ENCODE assay signal across 24 cellular contexts in the genomic region with DNA sequence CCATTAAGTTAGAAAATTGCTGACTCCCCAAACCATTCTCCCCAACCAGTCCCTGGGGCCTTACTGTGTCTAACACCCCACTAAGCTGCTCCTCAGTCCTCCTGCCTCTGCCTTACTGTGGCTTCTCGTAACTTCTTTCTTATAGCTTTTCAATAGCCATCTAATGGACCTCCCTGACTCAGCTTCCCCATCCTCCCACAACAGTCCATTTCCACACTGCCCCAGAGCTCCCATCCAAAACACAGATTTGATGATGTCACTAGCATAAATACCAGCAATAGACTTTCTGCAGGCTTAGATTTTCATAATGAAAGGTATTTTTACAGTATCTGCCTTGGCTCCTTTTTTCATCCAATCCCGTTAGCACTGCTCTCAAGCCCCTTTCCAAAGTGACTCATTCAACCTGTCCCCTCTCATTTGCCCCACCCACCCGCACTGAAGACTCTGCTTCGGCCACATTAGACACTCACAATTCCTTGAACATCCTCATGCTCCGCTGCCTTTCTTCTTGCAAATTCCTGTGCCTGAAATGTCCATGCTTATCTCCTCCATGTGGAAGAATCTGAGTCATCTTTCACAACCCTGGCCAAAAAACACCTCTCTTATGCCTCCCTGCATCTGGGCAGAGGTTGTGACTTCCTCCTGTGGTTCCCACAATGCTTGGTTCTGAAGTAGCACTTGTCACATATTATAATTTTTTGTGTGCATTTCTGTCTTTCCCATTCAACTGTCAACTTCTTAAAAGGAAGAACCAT.
DNase-seq lines count a peak whose midpoint lies in the region; ATAC-seq and TF ChIP-seq lines count a peak whose summit lies in the region.
"Had no signal": no experiment of that assay in that cellular context is flagged by ENCODE, and none has a peak within 500 bp of the region (broad histone marks: within the 10 kb centered on the region; RNA-seq: fewer than 3 reads in every experiment).

No MANE protein-coding gene starts in this region.

- H3K36me3 ChIP-seq in testis (ENCODE audit: low read depth, missing control alignments): no peaks in the 10 kb centered on the region
- H3K36me3 ChIP-seq: esophagus squamous epithelium, left ventricle myocardium inferior, SJSA1, thyroid gland had no signal

- no peak for ATAC-seq in stimulated activated naive CD8-positive, alpha-beta T cell treated with anti-CD3 and anti-CD28 coated beads, Interleukin-15, amount 100 ng/mL, for 72 hours
- peak; percentile 14 for ATAC-seq in central memory CD8-positive, alpha-beta T cell (replicated peaks; ENCODE audit: extremely low read depth, poor library complexity, severe bottlenecking)
- ATAC-seq in GM18870 (IDR thresholded peaks at IDR 0.05; ENCODE audit: unreplicated experiment): no peak
- ATAC-seq: stimulated activated effector memory CD8-positive, alpha-beta T cell treated with anti-CD3 and anti-CD28 coated beads, Interleukin-12 subunit alpha, Interleukin-12 subunit beta, amount 100 ng/mL, for 72 hours had no signal

- no peak for DNase-seq in stimulated activated naive CD8-positive, alpha-beta T cell treated with anti-CD3 and anti-CD28 coated beads, Interleukin-15, amount 100 ng/mL, for 72 hours
- no peak for DNase-seq in central memory CD8-positive, alpha-beta T cell (ENCODE audit: low spot score in 2 of 2)
- DNase-seq in kidney tubule cell (ENCODE audit: low spot score) (peak; percentile 92), testis (no peak), T1000 (lab: John Stamatoyannopoulos, UW) (no peak), NCI-H345 (lab: John Stamatoyannopoulos, UW) (no peak)
- DNase-seq: ACHN, activated T-cell treated with anti-CD3 and anti-CD28 coated beads for 4 hours, DMS153, esophagus squamous epithelium, KBM-7, left ventricle myocardium inferior, MV-4-11, NCI-H187 treated with DMSO at 0.1 percent for 48 hours, NCI-H446 treated with DMSO at 0.1 percent for 48 hours had no signal

- peak overlapping the region; percentile 23 to 60 for H3K27ac ChIP-seq in testis
- H3K27ac ChIP-seq: C4-2B, esophagus squamous epithelium, left ventricle myocardium inferior, PC-9, SJSA1, thyroid gland, VCaP had no signal

- H3K27me3 Mint-ChIP-seq in stimulated activated naive CD8-positive, alpha-beta T cell treated with anti-CD3 and anti-CD28 coated beads, Interleukin-15, Interleukin-2, amounts not matched to agents 100 ng/mL and 50 ng/mL, for 24 hours: no peaks in the 10 kb centered on the region
- no peaks in the 10 kb centered on the region for H3K27me3 Mint-ChIP-seq in stimulated activated naive CD8-positive, alpha-beta T cell treated with anti-CD3 and anti-CD28 coated beads, Interleukin-15, amount 100 ng/mL, for 72 hours
- no peaks in the 10 kb centered on the region for H3K27me3 Mint-ChIP-seq in central memory CD8-positive, alpha-beta T cell

- no peak for TF ChIP-seq POLR2A in testis (IDR thresholded peaks at IDR 0.05)

- no peaks in the 10 kb centered on the region for H3K27me3 ChIP-seq in testis
- H3K27me3 ChIP-seq: esophagus squamous epithelium, SJSA1, thyroid gland had no signal

- no peak for TF ChIP-seq CTCF in testis (IDR thresholded peaks at IDR 0.05)

- H3K27ac Mint-ChIP-seq in stimulated activated naive CD8-positive, alpha-beta T cell treated with anti-CD3 and anti-CD28 coated beads, Interleukin-15, Interleukin-2, amounts not matched to agents 100 ng/mL and 50 ng/mL, for 24 hours: peak overlapping the region; percentile 24
- H3K27ac Mint-ChIP-seq in stimulated activated naive CD8-positive, alpha-beta T cell treated with anti-CD3 and anti-CD28 coated beads, Interleukin-15, amount 100 ng/mL, for 72 hours: no peak overlapping the region
- no peak overlapping the region for H3K27ac Mint-ChIP-seq in central memory CD8-positive, alpha-beta T cell (ENCODE audit: low read depth)
- H3K27ac Mint-ChIP-seq: stimulated activated effector memory CD8-positive, alpha-beta T cell treated with anti-CD3 and anti-CD28 coated beads, Interleukin-12 subunit alpha, Interleukin-12 subunit beta, amount 100 ng/mL, for 72 hours; T-helper 1 cell treated with Interleukin-12 subunit alpha and Interleukin-12 subunit beta and Interleukin-4 antibody, amounts not matched to agents 30 μg/mL and 1 μg/mL, for 36 hours had no signal

- no peak overlapping the region for H3K4me3 Mint-ChIP-seq in stimulated activated naive CD8-positive, alpha-beta T cell treated with anti-CD3 and anti-CD28 coated beads, Interleukin-15, Interleukin-2, amounts not matched to agents 100 ng/mL and 50 ng/mL, for 24 hours
- H3K4me3 Mint-ChIP-seq in stimulated activated naive CD8-positive, alpha-beta T cell treated with anti-CD3 and anti-CD28 coated beads, Interleukin-15, amount 100 ng/mL, for 72 hours: no peak overlapping the region
- no peak overlapping the region for H3K4me3 Mint-ChIP-seq in central memory CD8-positive, alpha-beta T cell
- H3K4me3 Mint-ChIP-seq: stimulated activated effector memory CD8-positive, alpha-beta T cell treated with anti-CD3 and anti-CD28 coated beads, Interleukin-12 subunit alpha, Interleukin-12 subunit beta, amount 100 ng/mL, for 72 hours; T-helper 1 cell treated with Interleukin-12 subunit alpha and Interleukin-12 subunit beta and Interleukin-4 antibody, amounts not matched to agents 30 μg/mL and 1 μg/mL, for 36 hours had no signal

- intact Hi-C loops in testis (cut with DNase I; ENCODE audit: low total_unique reads): no loop called here

- no peak overlapping the region for H3K4me3 ChIP-seq in testis
- H3K4me3 ChIP-seq: esophagus squamous epithelium, left ventricle myocardium inferior, PC-9, SJSA1, thyroid gland had no signal

- H3K4me1 ChIP-seq in testis: peaks cover 29% of the 10 kb centered on the region
- H3K4me1 ChIP-seq: esophagus squamous epithelium, left ventricle myocardium inferior, SJSA1, thyroid gland had no signal

- no peaks in the 10 kb centered on the region for H3K4me1 Mint-ChIP-seq in stimulated activated naive CD8-positive, alpha-beta T cell treated with anti-CD3 and anti-CD28 coated beads, Interleukin-15, Interleukin-2, amounts not matched to agents 100 ng/mL and 50 ng/mL, for 24 hours (ENCODE audit: low read depth)
- H3K4me1 Mint-ChIP-seq in stimulated activated naive CD8-positive, alpha-beta T cell treated with anti-CD3 and anti-CD28 coated beads, Interleukin-15, amount 100 ng/mL, for 72 hours: peaks cover 6% of the 10 kb centered on the region
- no peaks in the 10 kb centered on the region for H3K4me1 Mint-ChIP-seq in central memory CD8-positive, alpha-beta T cell
- H3K4me1 Mint-ChIP-seq: stimulated activated effector memory CD8-positive, alpha-beta T cell treated with anti-CD3 and anti-CD28 coated beads, Interleukin-12 subunit alpha, Interleukin-12 subunit beta, amount 100 ng/mL, for 72 hours had no signal

- 83 to 91% methylated on average over 5 of the region's 5 CpGs for WGBS in testis, 2 donors

- H3K36me3 Mint-ChIP-seq in stimulated activated naive CD8-positive, alpha-beta T cell treated with anti-CD3 and anti-CD28 coated beads, Interleukin-15, Interleukin-2, amounts not matched to agents 100 ng/mL and 50 ng/mL, for 24 hours (ENCODE audit: low read depth): no peaks in the 10 kb centered on the region
- no peaks in the 10 kb centered on the region for H3K36me3 Mint-ChIP-seq in central memory CD8-positive, alpha-beta T cell (ENCODE audit: insufficient read depth)
- H3K36me3 Mint-ChIP-seq: stimulated activated effector memory CD8-positive, alpha-beta T cell treated with anti-CD3 and anti-CD28 coated beads, Interleukin-12 subunit alpha, Interleukin-12 subunit beta, amount 100 ng/mL, for 72 hours had no signal

- no peaks in the 10 kb centered on the region for H3K9me3 Mint-ChIP-seq in stimulated activated naive CD8-positive, alpha-beta T cell treated with anti-CD3 and anti-CD28 coated beads, Interleukin-15, Interleukin-2, amounts not matched to agents 100 ng/mL and 50 ng/mL, for 24 hours
- no peaks in the 10 kb centered on the region for H3K9me3 Mint-ChIP-seq in stimulated activated naive CD8-positive, alpha-beta T cell treated with anti-CD3 and anti-CD28 coated beads, Interleukin-15, amount 100 ng/mL, for 72 hours
- no peaks in the 10 kb centered on the region for H3K9me3 Mint-ChIP-seq in central memory CD8-positive, alpha-beta T cell
- H3K9me3 Mint-ChIP-seq: stimulated activated effector memory CD8-positive, alpha-beta T cell treated with anti-CD3 and anti-CD28 coated beads, Interleukin-12 subunit alpha, Interleukin-12 subunit beta, amount 100 ng/mL, for 72 hours had no signal

- no peaks in the 10 kb centered on the region for H3K9me3 ChIP-seq in testis
- H3K9me3 ChIP-seq: esophagus squamous epithelium, left ventricle myocardium inferior, SJSA1, thyroid gland had no signal
